In genomic region chr22:23533328-23533762, GRCh38 we compare ENCODE assay signal across 8 cellular contexts. TPM values are rescaled to one million over a fixed set of nuclear protein-coding genes. Genes with fewer than 3 reads are reported as not detected.
A peak's percentile ranks its signal among the peaks of the same experiment; 100 is the strongest.
DNase-seq lines count a peak whose midpoint lies in the region; ATAC-seq, FAIRE-seq and TF ChIP-seq lines count a peak whose summit lies in the region.

No MANE protein-coding gene starts in this region.

- no peaks in the 10 kb centered on the region for H3K36me3 ChIP-seq in BLaER1

- peaks cover 65% of the 10 kb centered on the region for H3K4me1 ChIP-seq in BLaER1

- CTCF ChIA-PET in activated CD8-positive, alpha-beta T cell treated with anti-CD3 and anti-CD28 coated beads, Interleukin-2, amount 10 ng/mL, durations not matched to agents 7 days and 5 days (lab: Charles Lee): no interaction called here

- H4K20me1 ChIP-seq in BLaER1: no peaks in the 10 kb centered on the region

- no peak overlapping the region for H3K27ac Mint-ChIP-seq in activated CD8-positive, alpha-beta T cell treated with anti-CD3 and anti-CD28 coated beads, Interleukin-2, amount 10 ng/mL, durations not matched to agents 7 days and 5 days
- no peak overlapping the region for H3K27ac Mint-ChIP-seq in stimulated activated naive CD8-positive, alpha-beta T cell treated with anti-CD3 and anti-CD28 coated beads, Interleukin-15, amount 100 ng/mL, for 72 hours

- ATAC-seq in activated CD8-positive, alpha-beta T cell treated with anti-CD3 and anti-CD28 coated beads, Interleukin-2, amount 10 ng/mL, durations not matched to agents 7 days and 5 days: peak; percentile 77
- peak; percentile 60 for ATAC-seq in stimulated activated naive CD8-positive, alpha-beta T cell treated with anti-CD3 and anti-CD28 coated beads, Interleukin-15, amount 100 ng/mL, for 72 hours
- no peak for ATAC-seq in GM18868 (IDR thresholded peaks at IDR 0.05; ENCODE audit: unreplicated experiment)
- no peak for ATAC-seq in GM18505 (IDR thresholded peaks at IDR 0.05; ENCODE audit: unreplicated experiment)

- no peak for FAIRE-seq in HTR-8/SVneo (lab: Jason Lieb, UNC)

- H3K27me3 Mint-ChIP-seq in activated CD8-positive, alpha-beta T cell treated with anti-CD3 and anti-CD28 coated beads, Interleukin-2, amount 10 ng/mL, durations not matched to agents 7 days and 5 days (ENCODE audit: low read depth): peaks cover 6% of the 10 kb centered on the region
- H3K27me3 Mint-ChIP-seq in stimulated activated naive CD8-positive, alpha-beta T cell treated with anti-CD3 and anti-CD28 coated beads, Interleukin-15, amount 100 ng/mL, for 72 hours: peaks cover 7% of the 10 kb centered on the region

- H3K9me3 ChIP-seq in BLaER1: no peaks in the 10 kb centered on the region

- H3K4me3 ChIP-seq in BLaER1: no peak overlapping the region

- TF ChIP-seq POLR2A in GM18505 (IDR thresholded peaks at IDR 0.05; ENCODE audit: borderline replicate concordance, extremely low read depth, insufficient read depth, insufficient read length): no peak

- H3K4me2 ChIP-seq in BLaER1: peak overlapping the region; percentile 92

- no peaks in the 10 kb centered on the region for H3K36me3 Mint-ChIP-seq in activated CD8-positive, alpha-beta T cell treated with anti-CD3 and anti-CD28 coated beads, Interleukin-2, amount 10 ng/mL, durations not matched to agents 7 days and 5 days (ENCODE audit: low read depth)

- peak overlapping the region; percentile 71 for H3K9ac ChIP-seq in BLaER1

- no peaks in the 10 kb centered on the region for H3K4me1 Mint-ChIP-seq in activated CD8-positive, alpha-beta T cell treated with anti-CD3 and anti-CD28 coated beads, Interleukin-2, amount 10 ng/mL, durations not matched to agents 7 days and 5 days (ENCODE audit: low read depth)
- H3K4me1 Mint-ChIP-seq in stimulated activated naive CD8-positive, alpha-beta T cell treated with anti-CD3 and anti-CD28 coated beads, Interleukin-15, amount 100 ng/mL, for 72 hours: no peaks in the 10 kb centered on the region

- H3K27me3 ChIP-seq in BLaER1: no peaks in the 10 kb centered on the region

- no peaks in the 10 kb centered on the region for H3K9me3 Mint-ChIP-seq in activated CD8-positive, alpha-beta T cell treated with anti-CD3 and anti-CD28 coated beads, Interleukin-2, amount 10 ng/mL, durations not matched to agents 7 days and 5 days (ENCODE audit: insufficient read depth)
- no peaks in the 10 kb centered on the region for H3K9me3 Mint-ChIP-seq in stimulated activated naive CD8-positive, alpha-beta T cell treated with anti-CD3 and anti-CD28 coated beads, Interleukin-15, amount 100 ng/mL, for 72 hours

- no peak overlapping the region for H3K4me3 Mint-ChIP-seq in activated CD8-positive, alpha-beta T cell treated with anti-CD3 and anti-CD28 coated beads, Interleukin-2, amount 10 ng/mL, durations not matched to agents 7 days and 5 days
- no peak overlapping the region for H3K4me3 Mint-ChIP-seq in stimulated activated naive CD8-positive, alpha-beta T cell treated with anti-CD3 and anti-CD28 coated beads, Interleukin-15, amount 100 ng/mL, for 72 hours

- POLR2A ChIA-PET in activated CD8-positive, alpha-beta T cell treated with anti-CD3 and anti-CD28 coated beads, Interleukin-2, amount 10 ng/mL, durations not matched to agents 7 days and 5 days (lab: Charles Lee): no interaction called here

- DNase-seq in HuH-7 (ENCODE audit: low spot score): peak; percentile 85
- peak; percentile 52 for DNase-seq in activated CD8-positive, alpha-beta T cell treated with anti-CD3 and anti-CD28 coated beads, Interleukin-2, amount 10 ng/mL, durations not matched to agents 7 days and 5 days
- peak; percentile 73 for DNase-seq in iPS-NIHi7 (ENCODE audit: extremely low spot score)
- DNase-seq in stimulated activated naive CD8-positive, alpha-beta T cell treated with anti-CD3 and anti-CD28 coated beads, Interleukin-15, amount 100 ng/mL, for 72 hours: peak; percentile 23 to 33
- DNase-seq in HTR-8/SVneo (ENCODE audit: insufficient read length, low spot score): no peak

- peak overlapping the region; percentile 75 for H3K27ac ChIP-seq in BLaER1

RNA-seq across cellular contexts. Expression of gene IGLL1, which starts 46.7 kb away (rescaled TPM):
- total RNA-seq in activated CD8-positive, alpha-beta T cell treated with anti-CD3 and anti-CD28 coated beads, Interleukin-2, amount 10 ng/mL, durations not matched to agents 7 days and 5 days: not detected

Comparison
In these comparisons a context has a peak if more than half of its experiments do, and no peak if none do; other contexts are left out.
1. ATAC-seq: peak in activated CD8-positive, alpha-beta T cell treated with anti-CD3 and anti-CD28 coated beads, Interleukin-2, amount 10 ng/mL, durations not matched to agents 7 days and 5 days (single experiment) and stimulated activated naive CD8-positive, alpha-beta T cell treated with anti-CD3 and anti-CD28 coated beads, Interleukin-15, amount 100 ng/mL, for 72 hours (single experiment); none in GM18868 (single experiment) and GM18505 (single experiment).